Comparison of ENCODE assay signal across 8 cellular contexts in the genomic region with DNA sequence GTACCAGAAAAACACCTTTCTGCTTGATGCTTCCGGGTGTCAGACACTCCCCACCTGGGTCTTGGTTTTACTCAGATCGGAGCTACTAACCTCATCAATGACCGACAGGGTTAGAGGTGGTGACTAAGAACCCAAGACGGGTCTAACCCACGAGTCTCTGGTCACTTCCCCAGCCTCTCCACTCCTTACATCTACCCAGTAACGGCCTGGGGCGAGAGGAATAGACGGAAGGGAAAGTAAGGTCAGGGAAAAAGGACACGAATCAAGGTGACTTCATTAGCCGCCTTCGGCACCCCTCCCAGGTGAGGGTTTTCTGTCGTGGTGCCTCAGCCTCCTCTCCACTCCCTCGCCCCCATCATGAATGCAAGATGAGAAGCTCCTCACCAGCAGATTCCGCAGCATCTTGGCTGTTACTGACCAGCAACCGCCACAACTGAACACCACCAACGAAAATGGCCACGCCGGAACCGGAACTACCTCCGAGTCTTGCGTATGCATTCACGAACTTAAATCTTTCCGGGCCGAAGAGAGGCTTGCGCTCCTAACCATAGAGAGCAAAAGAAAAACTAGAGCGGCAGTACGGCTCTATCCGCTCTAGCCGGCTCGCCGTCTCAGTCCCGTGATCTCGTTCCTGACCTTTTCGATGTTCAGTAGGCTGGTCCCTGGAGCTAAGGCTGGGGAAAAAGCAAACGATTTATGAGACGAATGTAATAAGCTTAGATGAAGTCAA. TPM values are rescaled to one million over a fixed set of nuclear protein-coding genes. Genes with fewer than 3 reads are reported as not detected.
A peak's percentile ranks its signal among the peaks of the same experiment; 100 is the strongest.
DNase-seq lines count a peak whose midpoint lies in the region; ATAC-seq and TF ChIP-seq lines count a peak whose summit lies in the region.

A gene with protein sequence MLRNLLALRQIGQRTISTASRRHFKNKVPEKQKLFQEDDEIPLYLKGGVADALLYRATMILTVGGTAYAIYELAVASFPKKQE (minus strand): TSS at position 469 of the 730 bp plus-strand sequence. CDS start 67 bp downstream, at position 402.

- H3K27me3 Mint-ChIP-seq in CD14-positive monocyte (ENCODE audit: low read depth in 3 of 3) = peaks cover 8 to 26% (median 17%) of the 10 kb centered on the region in 3 donors

- TF ChIP-seq CTCF in CD14-positive monocyte (IDR thresholded peaks at IDR 0.05) (no peak), left lung (IDR thresholded peaks at IDR 0.05) (no peak)

- peak within 1 kb of the TSS; percentile 90 to 99 for H3K4me3 Mint-ChIP-seq in CD14-positive monocyte

- peak within 1 kb of the TSS; percentile 93 for H3K27ac ChIP-seq in left lung

- H3K4me3 ChIP-seq in left lung = peak within 1 kb of the TSS; percentile 70 to 73

- H3K4me1 Mint-ChIP-seq in CD14-positive monocyte = peaks cover 14% of the 10 kb centered on the region

- H3K4me1 ChIP-seq in left lung = peaks cover 8 to 25% of the 10 kb centered on the region in 2 donors

- no peaks in the 10 kb centered on the region for H3K9me3 ChIP-seq in left lung

- peaks cover 0 to 4% (median 0%) of the 10 kb centered on the region in 7 donors for H3K9me3 Mint-ChIP-seq in CD14-positive monocyte

- DNase-seq in CD14-positive monocyte (ENCODE audit: low spot score) (peak; percentile 90), NCI-H82 (lab: John Stamatoyannopoulos, UW) (peak; percentile 96), dermis blood vessel endothelial cell (peak; percentile 99), left lung (peak; percentile 92 to 93)
- peak; percentile 83 to 89 for DNase-seq in activated CD4-positive, alpha-beta T cell treated with anti-CD3 and anti-CD28 coated beads, Interleukin-2, amount 50 U/mL, for 48 hours
- peak; percentile 70 to 73 for DNase-seq in stimulated activated CD4-positive, alpha-beta T cell treated with anti-CD3 and anti-CD28 coated beads, Interleukin-2, amount 100 ng/mL, for 48 hours

- ATAC-seq in GM19397 (IDR thresholded peaks at IDR 0.05; ENCODE audit: unreplicated experiment) (peak; percentile 97), HG03571 (IDR thresholded peaks at IDR 0.05; ENCODE audit: unreplicated experiment) (peak; percentile 96), left lung (peak; percentile 99)

- no peaks in the 10 kb centered on the region for H3K27me3 ChIP-seq in left lung

- peaks cover 25% of the 10 kb centered on the region in 2 donors for H3K36me3 Mint-ChIP-seq in CD14-positive monocyte

- H3K27ac Mint-ChIP-seq in CD14-positive monocyte = peak within 1 kb of the TSS; percentile 98 to 100 (median 100)

- peaks cover 0 to 27% of the 10 kb centered on the region in 2 donors for H3K36me3 ChIP-seq in left lung

- intact Hi-C loops in CD14-positive monocyte (cut with micrococcal nuclease) = no loop called here
- intact Hi-C loops in left lung (cut with DNase I) = no loop called here

RNA-seq across cellular contexts. Expression of the gene that starts here (rescaled TPM):
- 100 to 1,000 TPM; 798 to 846 TPM for polyA plus RNA-seq in CD14-positive monocyte
- 55.8 and 324 TPM in 2 replicates for total RNA-seq in dermis blood vessel endothelial cell
- 100 to 1,000 TPM; 316 to 322 TPM for total RNA-seq in left lung

Comparison
In these comparisons a context has a peak if more than half of its experiments do, and no peak if none do; other contexts are left out.
1. Peak in every context shown above with its lines: DNase-seq, ATAC-seq, H3K4me3 ChIP-seq and H3K27ac ChIP-seq.